18 cellular contexts compared by ENCODE assay signal in the genomic region with DNA sequence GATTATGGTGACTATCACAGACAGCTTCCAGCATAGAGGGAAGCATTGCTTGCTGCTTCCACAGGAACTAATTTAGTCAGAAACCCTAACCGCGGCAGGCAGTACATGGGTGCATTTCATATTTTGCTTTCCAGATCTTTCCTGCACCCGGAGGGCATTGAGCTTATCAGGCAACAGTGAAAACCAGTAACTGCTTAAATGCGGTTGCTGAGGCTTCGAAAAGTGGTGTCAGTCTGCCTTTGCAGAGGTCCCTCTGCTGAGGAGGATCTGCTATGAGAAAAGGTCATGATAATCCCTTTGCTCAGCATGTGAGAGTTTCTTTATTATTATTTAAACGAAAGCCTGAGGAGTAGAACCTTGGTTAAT. TPM values are rescaled to one million over a fixed set of nuclear protein-coding genes. Genes with fewer than 3 reads are reported as not detected.
A peak's percentile ranks its signal among the peaks of the same experiment; 100 is the strongest.
DNase-seq lines count a peak whose midpoint lies in the region; TF ChIP-seq lines count a peak whose summit lies in the region.
"Had no signal": no experiment of that assay in that cellular context is flagged by ENCODE, and none has a peak within 500 bp of the region (broad histone marks: within the 10 kb centered on the region; RNA-seq: fewer than 3 reads in every experiment).

No MANE protein-coding gene starts in this region.

- H3K27me3 ChIP-seq in esophagus muscularis mucosa, result no peaks in the 10 kb centered on the region
- no peaks in the 10 kb centered on the region for H3K27me3 ChIP-seq in PC-9 (ENCODE audit: insufficient read depth, low read depth)
- H3K27me3 ChIP-seq: MG63 had no signal

- H3K36me3 ChIP-seq in SK-N-MC (ENCODE audit: insufficient read depth, low read length), result no peaks in the 10 kb centered on the region
- no peaks in the 10 kb centered on the region for H3K36me3 ChIP-seq in esophagus muscularis mucosa
- H3K36me3 ChIP-seq in PC-9 (ENCODE audit: low read depth), result no peaks in the 10 kb centered on the region
- H3K36me3 ChIP-seq: MG63 had no signal

- DNase-seq in SK-N-MC (ENCODE audit: low read depth, low spot score) (no peak), esophagus muscularis mucosa (ENCODE audit: extremely low spot score) (no peak), HUDEP-2 (lab: John Stamatoyannopoulos, UW; ENCODE audit: unreplicated experiment in 76 of 76) (no peak), DMS153 (lab: John Stamatoyannopoulos, UW) (no peak), glutamatergic neuron (no peak), PC-9 (no peak)
- DNase-seq: activated CD4-positive, CD25-positive, alpha-beta regulatory T cell treated with anti-CD3 and anti-CD28 coated beads, Interleukin-2, amount 50 U/mL, for 72 hours; CD4-positive, alpha-beta memory T cell; endodermal cell; MG63; NCI-H1694; NCI-H2227 treated with DMSO at 0.1 percent for 48 hours; Right ventricle myocardium superior; T-helper 17 cell; trophoblast cell had no signal

- TF ChIP-seq EP300 in esophagus muscularis mucosa (IDR thresholded peaks at IDR 0.05), result no peak

- H3K9ac ChIP-seq in SK-N-MC (ENCODE audit: insufficient read length), result no peak overlapping the region

- TF ChIP-seq POLR2A in esophagus muscularis mucosa (IDR thresholded peaks at IDR 0.05; ENCODE audit: low read depth), result no peak

- H3K27me3 Mint-ChIP-seq in nephron (ENCODE audit: low read depth) (peaks cover 11% of the 10 kb centered on the region), glutamatergic neuron (ENCODE audit: unreplicated experiment) (no peaks in the 10 kb centered on the region)
- H3K27me3 Mint-ChIP-seq: CD4-positive, alpha-beta memory T cell; stimulated activated memory B cell treated with anti-CD40 and anti-IgM and Interleukin-4, amounts not matched to agents 10 μg/mL and 1 μg/mL and 100 μg/mL, for 72 hours had no signal

- H4K20me1 ChIP-seq in PC-9 (ENCODE audit: insufficient read depth), result no peaks in the 10 kb centered on the region

- TF ChIP-seq CTCF in C4-2B (conservative IDR thresholded peaks at IDR 0.05), result no peak
- no peak for TF ChIP-seq CTCF in esophagus muscularis mucosa (IDR thresholded peaks at IDR 0.05)
- TF ChIP-seq CTCF in nephron (IDR thresholded peaks at IDR 0.05; ENCODE audit: unreplicated experiment in 3 of 3), result no peak
- no peak for TF ChIP-seq CTCF in glutamatergic neuron (IDR thresholded peaks at IDR 0.05; ENCODE audit: partially characterized antibody, unreplicated experiment)
- TF ChIP-seq CTCF in PC-9 (conservative IDR thresholded peaks at IDR 0.05), result no peak

- POLR2A ChIA-PET in PC-9 (lab: Charles Lee; ENCODE audit: unreplicated experiment), result no interaction called here

- H3K9me3 ChIP-seq in SK-N-MC (ENCODE audit: low read depth, low read length), result no peaks in the 10 kb centered on the region
- no peaks in the 10 kb centered on the region for H3K9me3 ChIP-seq in esophagus muscularis mucosa
- H3K9me3 ChIP-seq in PC-9 (ENCODE audit: insufficient read depth, low read depth), result no peaks in the 10 kb centered on the region
- H3K9me3 ChIP-seq: MG63 had no signal

- H3F3A ChIP-seq in PC-9 (ENCODE audit: insufficient read depth, low read depth), result no peaks in the 10 kb centered on the region

- CTCF ChIA-PET in PC-9 (lab: Charles Lee), result interaction anchor here (1.2 kb wide), 1 partner anchor 15 kb away, joined by 4 read pairs; no protein-coding TSS in a partner anchor

- no peak overlapping the region for H3K4me3 ChIP-seq in SK-N-MC
- H3K4me3 ChIP-seq in esophagus muscularis mucosa, result no peak overlapping the region
- H3K4me3 ChIP-seq in PC-9, result no peak overlapping the region
- H3K4me3 ChIP-seq: MG63 had no signal

- H3K9me3 Mint-ChIP-seq in nephron (no peaks in the 10 kb centered on the region), glutamatergic neuron (ENCODE audit: unreplicated experiment) (no peaks in the 10 kb centered on the region)
- H3K9me3 Mint-ChIP-seq: CD4-positive, alpha-beta memory T cell; endodermal cell; stimulated activated memory B cell treated with anti-CD40 and anti-IgM and Interleukin-4, amounts not matched to agents 10 μg/mL and 1 μg/mL and 100 μg/mL, for 72 hours had no signal

- intact Hi-C loops in esophagus muscularis mucosa (cut with DNase I) (no loop called here), PC-9 (cut with micrococcal nuclease; ENCODE audit: unreplicated experiment) (no loop called here)

- 75% methylated on average over 6 of the region's 6 CpGs for WGBS in esophagus muscularis mucosa

- no peaks in the 10 kb centered on the region for H3K79me2 ChIP-seq in PC-9 (ENCODE audit: low read depth)

- no peak overlapping the region for H3K4me3 Mint-ChIP-seq in nephron
- no peak overlapping the region for H3K4me3 Mint-ChIP-seq in glutamatergic neuron (ENCODE audit: unreplicated experiment)
- H3K4me3 Mint-ChIP-seq: CD4-positive, alpha-beta memory T cell; endodermal cell; stimulated activated memory B cell treated with anti-CD40 and anti-IgM and Interleukin-4, amounts not matched to agents 10 μg/mL and 1 μg/mL and 100 μg/mL, for 72 hours; T-helper 17 cell had no signal

- H2AFZ ChIP-seq in PC-9, result no peak overlapping the region

- H3K36me3 Mint-ChIP-seq in nephron (ENCODE audit: low read depth) (no peaks in the 10 kb centered on the region), glutamatergic neuron (ENCODE audit: unreplicated experiment) (no peaks in the 10 kb centered on the region)
- H3K36me3 Mint-ChIP-seq: CD4-positive, alpha-beta memory T cell; stimulated activated memory B cell treated with anti-CD40 and anti-IgM and Interleukin-4, amounts not matched to agents 10 μg/mL and 1 μg/mL and 100 μg/mL, for 72 hours had no signal

- no peak overlapping the region for H3K4me2 ChIP-seq in PC-9

- BruUV-seq in PC-9 (replicated peaks; lab: Mats Ljungman, UMichigan), result no TSS peak

- H3K27ac ChIP-seq in C4-2B, result peak overlapping the region; percentile 89
- peak overlapping the region; percentile 69; the same call in 1 of the 2 replicates for H3K27ac ChIP-seq in SK-N-MC
- peak overlapping the region; percentile 53 to 60 (median 59) for H3K27ac ChIP-seq in esophagus muscularis mucosa (replicated peaks in 1 of 4)
- H3K27ac ChIP-seq in PC-9, result no peak overlapping the region

- H3K27ac Mint-ChIP-seq in nephron (peak overlapping the region; percentile 72 to 94 (median 93)), glutamatergic neuron (ENCODE audit: unreplicated experiment) (no peak overlapping the region)
- H3K27ac Mint-ChIP-seq: CD4-positive, alpha-beta memory T cell; endodermal cell; stimulated activated memory B cell treated with anti-CD40 and anti-IgM and Interleukin-4, amounts not matched to agents 10 μg/mL and 1 μg/mL and 100 μg/mL, for 72 hours; T-helper 17 cell had no signal

- no peaks in the 10 kb centered on the region for H3K9me2 ChIP-seq in PC-9 (ENCODE audit: insufficient read depth)

- H3K4me1 Mint-ChIP-seq in nephron (peaks cover 50% of the 10 kb centered on the region), glutamatergic neuron (ENCODE audit: low read depth, unreplicated experiment) (peaks cover 4% of the 10 kb centered on the region)
- H3K4me1 Mint-ChIP-seq: CD4-positive, alpha-beta memory T cell; stimulated activated memory B cell treated with anti-CD40 and anti-IgM and Interleukin-4, amounts not matched to agents 10 μg/mL and 1 μg/mL and 100 μg/mL, for 72 hours; T-helper 17 cell had no signal

- peaks cover 28 to 74% (median 65%) of the 10 kb centered on the region in 4 donors for H3K4me1 ChIP-seq in esophagus muscularis mucosa
- no peaks in the 10 kb centered on the region for H3K4me1 ChIP-seq in PC-9 (replicated peaks; ENCODE audit: insufficient read depth)

RNA-seq across cellular contexts. Expression of gene ROCK2, which starts 44.6 kb away (rescaled TPM):
- total RNA-seq in esophagus muscularis mucosa, result 100 to 1,000 TPM in 2 of 4 donors, 10 to 100 TPM in 2; 90.0 to 119 (median 101) TPM
- total RNA-seq in glutamatergic neuron (ENCODE audit: unreplicated experiment), result 34.6 TPM
- total RNA-seq in PC-9 (2021), result 28.5 and 38.0 TPM in 2 replicates
